21 cellular contexts compared by ENCODE assay signal in the genomic region with DNA sequence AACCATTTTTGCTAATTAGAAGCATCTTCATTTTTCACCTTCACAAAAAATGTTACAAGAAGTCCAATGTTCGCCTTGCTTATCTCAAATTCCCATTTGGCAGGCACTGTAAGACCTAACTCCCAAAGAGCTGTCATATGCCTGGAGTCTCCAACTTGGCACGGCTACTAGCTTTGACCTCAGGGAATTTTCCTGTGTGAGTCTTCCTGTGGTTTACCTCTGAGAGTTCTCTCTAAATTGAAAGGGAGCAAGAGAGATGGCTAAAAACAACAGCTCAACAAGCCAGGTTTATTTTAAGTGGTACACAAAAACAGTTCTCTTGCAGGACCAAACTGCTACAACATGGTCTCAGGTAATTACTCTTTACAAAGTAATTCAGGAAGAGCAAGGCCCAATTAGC.
DNase-seq lines count a peak whose midpoint lies in the region; FAIRE-seq and TF ChIP-seq lines count a peak whose summit lies in the region.
"Had no signal": no experiment of that assay in that cellular context is flagged by ENCODE, and none has a peak within 500 bp of the region (broad histone marks: within the 10 kb centered on the region; RNA-seq: fewer than 3 reads in every experiment).

No MANE protein-coding gene starts in this region.

- no peaks in the 10 kb centered on the region for H3K79me2 ChIP-seq in keratinocyte (ENCODE audit: control insufficient read depth, insufficient read depth, low read length)

- H3K9me3 ChIP-seq in MG63 (no peaks in the 10 kb centered on the region), keratinocyte (ENCODE audit: control insufficient read depth, low read depth, low read length) (no peaks in the 10 kb centered on the region)
- H3K9me3 ChIP-seq: left lung, neutrophil, thoracic aorta had no signal

- dilution Hi-C loops in keratinocyte (cut with MboI; ENCODE audit: extremely low pct_ligation_motif_present, low sequenced_read_pairs) = no loop called here

- H4K20me1 ChIP-seq in keratinocyte (ENCODE audit: control insufficient read depth, extremely low read depth, insufficient read depth, low read length) = no peaks in the 10 kb centered on the region

- H3K36me3 ChIP-seq in MG63 = no peaks in the 10 kb centered on the region
- no peaks in the 10 kb centered on the region for H3K36me3 ChIP-seq in keratinocyte (ENCODE audit: control insufficient read depth in 2 of 2, extremely low read depth in 1 of 2, insufficient read depth in 2 of 2, low read length in 2 of 2)
- H3K36me3 ChIP-seq: left lung, neutrophil, thoracic aorta had no signal

- H3K4me3 ChIP-seq in MG63 (no peak overlapping the region), astrocyte of the spinal cord (ENCODE audit: low read depth, low read length) (no peak overlapping the region), keratinocyte (ENCODE audit: control insufficient read depth in 2 of 3, extremely low read depth in 1 of 3, insufficient read depth in 2 of 3, low read depth in 1 of 3, low read length in 3 of 3) (no peak overlapping the region)
- H3K4me3 ChIP-seq: dorsolateral prefrontal cortex, left lung, thoracic aorta had no signal

- FAIRE-seq in keratinocyte (lab: Jason Lieb, UNC) = peak; percentile 79

- no peak for TF ChIP-seq CTCF in astrocyte of the spinal cord (IDR thresholded peaks at IDR 0.05; ENCODE audit: low read depth, low read length)
- TF ChIP-seq CTCF in keratinocyte (optimal IDR thresholded peaks at IDR 0.05 in 1 of 3, IDR thresholded peaks at IDR 0.05 in 1 of 3, conservative IDR thresholded peaks at IDR 0.05 in 1 of 3; ENCODE audit: extremely low read depth in 1 of 3, insufficient read depth in 2 of 3, low read length in 3 of 3) = no peak

- no peaks in the 10 kb centered on the region for H3K9me1 ChIP-seq in keratinocyte (ENCODE audit: control insufficient read depth, extremely low read depth, insufficient read depth, low read length)

- DNase-seq in ELF-1 (ENCODE audit: low read depth, low spot score) (peak; percentile 3), MG63 (peak; percentile 8), astrocyte of the spinal cord (ENCODE audit: low read depth, low spot score) (peak; percentile 43), keratinocyte (ENCODE audit: low read depth, low spot score) (no peak), ureter (ENCODE audit: low spot score) (no peak), erythroblast (lab: John Stamatoyannopoulos, UW) (no peak)
- no peak for DNase-seq in stimulated activated CD8-positive, alpha-beta memory T cell treated with anti-CD3 and anti-CD28 coated beads, Interleukin-4, amount 100 ng/mL, for 48 hours
- no peak for DNase-seq in activated CD8-positive, alpha-beta memory T cell treated with anti-CD3 and anti-CD28 coated beads for 24 hours
- DNase-seq: activated CD4-positive, alpha-beta T cell treated with anti-CD3 and anti-CD28 coated beads for 4 hours; caudate nucleus; CD4-positive, alpha-beta memory T cell; dorsolateral prefrontal cortex; glutamatergic neuron; left lung; NCI-H1417 treated with DMSO at 0.1 percent for 48 hours; NK-92 treated with Interleukin-12 subunit alpha and Interleukin-12 subunit beta, amount 100 ng/mL, for 24 hours; RPMI8226; stimulated activated CD4-positive, alpha-beta T cell treated with anti-CD3 and anti-CD28 coated beads, Interleukin-15, amount 100 ng/mL, for 24 hours; SW 1271 had no signal

- in situ Hi-C loops in astrocyte of the spinal cord (cut with HindIII; ENCODE audit: low sequenced_read_pairs) = no loop called here

- H3K4me1 ChIP-seq in keratinocyte (ENCODE audit: control insufficient read depth, extremely low read depth, insufficient read depth, low read length) = no peaks in the 10 kb centered on the region
- H3K4me1 ChIP-seq: left lung had no signal

- H3K9ac ChIP-seq in keratinocyte (ENCODE audit: control insufficient read depth, extremely low read depth, insufficient read depth, low read length) = no peak overlapping the region

- TF ChIP-seq POLR2A in erythroblast (IDR thresholded peaks at IDR 0.05; ENCODE audit: low read length) = no peak

- no peaks in the 10 kb centered on the region for H3K27me3 ChIP-seq in MG63
- H3K27me3 ChIP-seq in keratinocyte (ENCODE audit: control insufficient read depth, extremely low read depth, insufficient read depth, low read length) = no peaks in the 10 kb centered on the region
- H3K27me3 ChIP-seq: left lung, neutrophil had no signal

- H2AFZ ChIP-seq in keratinocyte (ENCODE audit: control insufficient read depth, low read length) = no peak overlapping the region

- H3K4me2 ChIP-seq in keratinocyte (ENCODE audit: control insufficient read depth, extremely low read depth, insufficient read depth, low read depth, low read length) = peak overlapping the region; percentile 18

- H3K27ac ChIP-seq in keratinocyte (ENCODE audit: control insufficient read depth, insufficient read depth, low read length) = no peak overlapping the region
- H3K27ac ChIP-seq: dorsolateral prefrontal cortex, left lung, neutrophil, thoracic aorta had no signal

Comparison
In these comparisons a context has a peak if more than half of its experiments do, and no peak if none do; other contexts are left out.
1. DNase-seq: peak in ELF-1 (single experiment), MG63 (single experiment) and astrocyte of the spinal cord (single experiment); none in keratinocyte (single experiment), stimulated activated CD8-positive, alpha-beta memory T cell treated with anti-CD3 and anti-CD28 coated beads, Interleukin-4, amount 100 ng/mL, for 48 hours (single experiment), ureter (single experiment), activated CD8-positive, alpha-beta memory T cell treated with anti-CD3 and anti-CD28 coated beads for 24 hours (single experiment) and erythroblast (0 of 2).